Comparison of ENCODE assay signal across 8 cellular contexts in genomic region chr4:79576480-79576803, GRCh38.
A peak's percentile ranks its signal among the peaks of the same experiment; 100 is the strongest.
DNase-seq lines count a peak whose midpoint lies in the region; ATAC-seq and TF ChIP-seq lines count a peak whose summit lies in the region.

No MANE protein-coding gene starts in this region.

- no peak overlapping the region for H2AFZ ChIP-seq in HCT116 (ENCODE audit: low read depth, low read length, poor library complexity, severe bottlenecking)

- peak; percentile 65 for TF ChIP-seq RAD21 in HCT116 (IDR thresholded peaks at IDR 0.05; ENCODE audit: low read depth)

- peak; percentile 59 for DNase-seq in G401 (ENCODE audit: low spot score)
- no peak for DNase-seq in HCT116 (ENCODE audit: low read depth, low spot score)
- DNase-seq in NCI-H2227 (lab: John Stamatoyannopoulos, UW; ENCODE audit: unreplicated experiment), result peak; percentile 61
- DNase-seq in breast epithelium (ENCODE audit: low spot score in 2 of 2), result no peak
- no peak for DNase-seq in lower lobe of right lung
- DNase-seq in T-helper 9 cell, result no peak
- no peak for DNase-seq in islet precursor cell
- DNase-seq in epidermal melanocyte (ENCODE audit: insufficient read length, low spot score), result no peak

- H3K4me3 ChIP-seq in HCT116 (replicated peaks in 1 of 2; ENCODE audit: low read depth in 1 of 2, low read length in 2 of 2) (no peak overlapping the region), breast epithelium (no peak overlapping the region), lower lobe of right lung (no peak overlapping the region)

- no TSS peak for BruUV-seq in HCT116 (replicated peaks; lab: Mats Ljungman, UMichigan)

- RAD21 ChIA-PET in HCT116 (lab: Charles Lee; ENCODE audit: low non-redundant PET in 1 of 2, low total read pairs in 2 of 2, uncharacterized antibody in 2 of 2, unreplicated experiment in 2 of 2), result no interaction called here

- no peaks in the 10 kb centered on the region for H4K20me1 ChIP-seq in HCT116 (ENCODE audit: insufficient read depth)

- H3K4me2 ChIP-seq in HCT116 (ENCODE audit: low read length), result no peak overlapping the region

- intact Hi-C loops in HCT116 (cut with micrococcal nuclease), result loop anchor here (1.0 to 2.0 kb wide), 2 partner anchors 534 to 624 kb away; no protein-coding TSS in a partner anchor
- intact Hi-C loops in breast epithelium (cut with DNase I; ENCODE audit: low total_unique reads), result no loop called here
- intact Hi-C loops in lower lobe of right lung (cut with DNase I), result no loop called here

- H3K9me2 ChIP-seq in HCT116 (ENCODE audit: insufficient read depth), result no peaks in the 10 kb centered on the region

- POLR2A ChIA-PET in HCT116 (lab: Charles Lee), result no interaction called here

- in situ Hi-C loops in G401 (cut with HindIII; ENCODE audit: low sequenced_read_pairs), result no loop called here

- H3K27me3 ChIP-seq in HCT116 (ENCODE audit: insufficient read depth, low read length) (peaks cover 25% of the 10 kb centered on the region), breast epithelium (no peaks in the 10 kb centered on the region), lower lobe of right lung (ENCODE audit: low read depth) (no peaks in the 10 kb centered on the region)

- CTCF ChIA-PET in HCT116 (lab: Charles Lee), result no interaction called here

- H3K4me1 ChIP-seq in HCT116 (ENCODE audit: control insufficient read depth in 1 of 2, insufficient read depth in 2 of 2, low read length in 2 of 2), result no peaks in the 10 kb centered on the region
- no peaks in the 10 kb centered on the region for H3K4me1 ChIP-seq in breast epithelium
- H3K4me1 ChIP-seq in lower lobe of right lung, result no peaks in the 10 kb centered on the region

- no peaks in the 10 kb centered on the region for H3K79me2 ChIP-seq in HCT116 (ENCODE audit: insufficient read depth, low read length)

- H3K9me3 ChIP-seq in HCT116 (ENCODE audit: control insufficient read depth in 1 of 2, insufficient read depth in 1 of 2, low read depth in 1 of 2, low read length in 2 of 2) (no peaks in the 10 kb centered on the region), breast epithelium (no peaks in the 10 kb centered on the region), lower lobe of right lung (no peaks in the 10 kb centered on the region)

- H3K36me3 ChIP-seq in HCT116 (ENCODE audit: control insufficient read depth in 1 of 2, insufficient read depth in 2 of 2, low read length in 2 of 2) (no peaks in the 10 kb centered on the region), breast epithelium (no peaks in the 10 kb centered on the region), lower lobe of right lung (no peaks in the 10 kb centered on the region)

- H3K9ac ChIP-seq in HCT116 (ENCODE audit: low read length), result no peak overlapping the region

- ATAC-seq in HCT116, result peak; percentile 85
- peak; percentile 64 for ATAC-seq in lower lobe of right lung

- TF ChIP-seq CTCF in HCT116 (IDR thresholded peaks at IDR 0.05 in 2 of 3, conservative IDR thresholded peaks at IDR 0.05 in 1 of 3; ENCODE audit: borderline replicate concordance in 1 of 3, insufficient read depth in 1 of 3, low read depth in 2 of 3, low read length in 2 of 3) (peak; percentile 25 to 47 (median 44); a peak in 4 of 6 replicates), breast epithelium (IDR thresholded peaks at IDR 0.05) (peak in 2 of 3 donors; percentile 10 to 27), lower lobe of right lung (IDR thresholded peaks at IDR 0.05) (peak; percentile 35)

- no peak overlapping the region for H3K27ac ChIP-seq in HCT116 (ENCODE audit: low read depth, low read length)
- H3K27ac ChIP-seq in breast epithelium, result no peak overlapping the region
- H3K27ac ChIP-seq in lower lobe of right lung, result no peak overlapping the region

- TF ChIP-seq POLR2A in HCT116 (IDR thresholded peaks at IDR 0.05; ENCODE audit: borderline replicate concordance, extremely low read depth, insufficient read depth, insufficient read length), result no peak
- TF ChIP-seq POLR2A in breast epithelium (IDR thresholded peaks at IDR 0.05), result no peak

TF ChIP-seq in HCT116, 20 proteins besides CTCF, POLR2A, EP300 and RAD21:
- no peak for TF ChIP-seq SIN3A (IDR thresholded peaks at IDR 0.05; ENCODE audit: low read depth)
- TF ChIP-seq FOSL1 (IDR thresholded peaks at IDR 0.05; ENCODE audit: low read depth), result no peak
- no peak for TF ChIP-seq EGR1 (IDR thresholded peaks at IDR 0.05; ENCODE audit: low read depth)
- TF ChIP-seq ATF3 (IDR thresholded peaks at IDR 0.05), result no peak
- no peak for TF ChIP-seq MAX (IDR thresholded peaks at IDR 0.05)
- no peak for TF ChIP-seq TCF7L2 (IDR thresholded peaks at IDR 0.05; ENCODE audit: borderline replicate concordance, extremely low read depth, insufficient read depth, insufficient read length)
- no peak for TF ChIP-seq CBX3 (IDR thresholded peaks at IDR 0.05; ENCODE audit: low read depth)
- no peak for TF ChIP-seq CEBPB (IDR thresholded peaks at IDR 0.05; ENCODE audit: low read depth)
- no peak for TF ChIP-seq ZBTB33 (IDR thresholded peaks at IDR 0.05; ENCODE audit: extremely low read depth, insufficient replicate concordance, low read length)
- TF ChIP-seq JUND (IDR thresholded peaks at IDR 0.05), result no peak
- TF ChIP-seq SRF (IDR thresholded peaks at IDR 0.05; ENCODE audit: low read depth), result no peak
- TF ChIP-seq EZH2 (IDR thresholded peaks at IDR 0.05), result no peak
- no peak for TF ChIP-seq ZFX (IDR thresholded peaks at IDR 0.05)
- TF ChIP-seq POLR2AphosphoS5 (IDR thresholded peaks at IDR 0.05; ENCODE audit: low read depth, low read length), result no peak
- TF ChIP-seq EZH2phosphoT487 (IDR thresholded peaks at IDR 0.05; ENCODE audit: borderline replicate concordance), result no peak
- TF ChIP-seq SP1 (IDR thresholded peaks at IDR 0.05; ENCODE audit: low read depth), result no peak

Comparison
In these comparisons a context has a peak if more than half of its experiments do, and no peak if none do; other contexts are left out.
1. DNase-seq: peak in G401 (single experiment) and NCI-H2227 (single experiment); none in HCT116 (single experiment), breast epithelium (0 of 2), lower lobe of right lung (single experiment), T-helper 9 cell (single experiment), islet precursor cell (single experiment) and epidermal melanocyte (single experiment).
2. Peak in every context shown above with its lines, with median percentiles within 50 percentile points of each other: CTCF ChIP-seq.